Comparison of ENCODE assay signal across 9 cellular contexts in genomic region chr3:45223889-45224730, GRCh38. TPM values are rescaled to one million over a fixed set of nuclear protein-coding genes. Genes with fewer than 3 reads are reported as not detected.
DNase-seq lines count a peak whose midpoint lies in the region; ATAC-seq and TF ChIP-seq lines count a peak whose summit lies in the region.
"Had no signal": no experiment of that assay in that cellular context is flagged by ENCODE, and none has a peak within 500 bp of the region (broad histone marks: within the 10 kb centered on the region; RNA-seq: fewer than 3 reads in every experiment).

No MANE protein-coding gene starts in this region.

- no peak for TF ChIP-seq RAD21 in neural cell (conservative IDR thresholded peaks at IDR 0.05)

- DNase-seq in Caco-2, result no peak
- DNase-seq in Panc1 (ENCODE audit: low read depth, low spot score), result no peak
- DNase-seq in choroid plexus epithelial cell (ENCODE audit: low read depth), result peak; percentile 44
- DNase-seq in NCI-H526 (lab: John Stamatoyannopoulos, UW), result no peak
- DNase-seq in NAMALWA (ENCODE audit: low spot score), result no peak
- DNase-seq in MM.1S, result no peak
- DNase-seq in posterior cingulate gyrus, result no peak

- in situ Hi-C loops in Panc1 (cut with HindIII; ENCODE audit: low pct_unique_long_range_greater_than_20kb, low sequenced_read_pairs), result no loop called here

- H3K4me1 Mint-ChIP-seq in Caco-2 (ENCODE audit: low read depth, unreplicated experiment), result no peaks in the 10 kb centered on the region

- H2AFZ ChIP-seq in neural cell (ENCODE audit: low read depth, low read length) (no peak overlapping the region), MM.1S (ENCODE audit: low read length) (no peak overlapping the region)

- H3K4me1 ChIP-seq in Caco-2, result peaks cover 5% of the 10 kb centered on the region; the same call in 1 of the 2 replicates
- H3K4me1 ChIP-seq in Panc1 (ENCODE audit: control insufficient read depth, insufficient read depth, low read length), result peaks cover 6% of the 10 kb centered on the region
- H3K4me1 ChIP-seq in MM.1S (ENCODE audit: low read length), result no peaks in the 10 kb centered on the region

- TF ChIP-seq EP300 in neural cell (conservative IDR thresholded peaks at IDR 0.05; ENCODE audit: poor library complexity, severe bottlenecking), result no peak

- H3K9me2 ChIP-seq in neural cell (ENCODE audit: insufficient read depth, low read length), result no peaks in the 10 kb centered on the region
- no peaks in the 10 kb centered on the region for H3K9me2 ChIP-seq in MM.1S (replicated peaks; ENCODE audit: insufficient read depth, low read length)

- H3K27me3 Mint-ChIP-seq in Caco-2 (ENCODE audit: insufficient read depth, unreplicated experiment), result peaks cover 8% of the 10 kb centered on the region

- no peaks in the 10 kb centered on the region for H3F3A ChIP-seq in neural cell (ENCODE audit: insufficient read depth, low read length, poor library complexity, severe bottlenecking)
- H3F3A ChIP-seq in MM.1S (ENCODE audit: insufficient read depth, low read length), result no peaks in the 10 kb centered on the region

- no peaks in the 10 kb centered on the region for H4K20me1 ChIP-seq in neural cell (ENCODE audit: insufficient read depth)
- no peaks in the 10 kb centered on the region for H4K20me1 ChIP-seq in MM.1S (ENCODE audit: insufficient read depth, low read length)

- H3K9me3 ChIP-seq in Caco-2 (no peaks in the 10 kb centered on the region), Panc1 (ENCODE audit: control insufficient read depth, insufficient read depth, low read depth, low read length) (no peaks in the 10 kb centered on the region), neural cell (ENCODE audit: low read length) (no peaks in the 10 kb centered on the region), MM.1S (replicated peaks; ENCODE audit: insufficient read depth, low read length) (no peaks in the 10 kb centered on the region)

- H3K27ac ChIP-seq in Panc1 (ENCODE audit: low read length), result peak overlapping the region; percentile 34; the same call in 1 of the 2 replicates
- H3K27ac ChIP-seq in neural cell (ENCODE audit: low read length), result no peak overlapping the region
- no peak overlapping the region for H3K27ac ChIP-seq in MM.1S (ENCODE audit: low read length)

- H3K27me3 ChIP-seq in Caco-2 (replicated peaks; ENCODE audit: control insufficient read depth, insufficient read depth, low read length), result peaks cover 4% of the 10 kb centered on the region; the same call in 1 of the 2 replicates
- H3K27me3 ChIP-seq in Panc1 (ENCODE audit: control insufficient read depth, insufficient read depth, low read length), result no peaks in the 10 kb centered on the region; the same call in 1 of the 2 replicates
- peaks cover 13% of the 10 kb centered on the region for H3K27me3 ChIP-seq in neural cell (ENCODE audit: insufficient read depth, low read depth, low read length)
- H3K27me3 ChIP-seq in MM.1S (replicated peaks; ENCODE audit: insufficient read depth, low read length), result peaks cover 31% of the 10 kb centered on the region

- BruUV-seq in Caco-2 (replicated peaks; lab: Mats Ljungman, UMichigan) (no TSS peak), Panc1 (replicated peaks; lab: Mats Ljungman, UMichigan) (no TSS peak)

- H3K79me2 ChIP-seq in neural cell (replicated peaks; ENCODE audit: insufficient read depth, low read length) (no peaks in the 10 kb centered on the region), MM.1S (ENCODE audit: low read length) (no peaks in the 10 kb centered on the region)

- no peak overlapping the region for H3K27ac Mint-ChIP-seq in Caco-2 (ENCODE audit: unreplicated experiment)

- H3K36me3 Mint-ChIP-seq in Caco-2 (ENCODE audit: insufficient read depth, unreplicated experiment), result no peaks in the 10 kb centered on the region

- no peak overlapping the region for H3K9ac ChIP-seq in neural cell (ENCODE audit: low read length)
- no peak overlapping the region for H3K9ac ChIP-seq in MM.1S (ENCODE audit: low read length)

- no peaks in the 10 kb centered on the region for H3K9me3 Mint-ChIP-seq in Caco-2 (ENCODE audit: unreplicated experiment)

- POLR2A ChIA-PET in Caco-2 (lab: Charles Lee) (no interaction called here), Panc1 (lab: Charles Lee) (no interaction called here)

- no peaks in the 10 kb centered on the region for H3K36me3 ChIP-seq in Caco-2 (ENCODE audit: control insufficient read depth, insufficient read depth, low read length)
- no peaks in the 10 kb centered on the region for H3K36me3 ChIP-seq in Panc1 (ENCODE audit: control insufficient read depth, insufficient read depth, low read length)
- H3K36me3 ChIP-seq in neural cell (ENCODE audit: insufficient read depth, low read length), result no peaks in the 10 kb centered on the region
- no peaks in the 10 kb centered on the region for H3K36me3 ChIP-seq in MM.1S (replicated peaks; ENCODE audit: insufficient read depth, low read length)

- CTCF ChIA-PET in Caco-2 (lab: Charles Lee), result interaction anchor here (1.5 kb wide), 1 partner anchor 98 kb away, joined by 4 read pairs; no protein-coding TSS in a partner anchor
- CTCF ChIA-PET in Panc1 (lab: Charles Lee), result interaction anchor here (0.6 to 1.2 kb wide), 3 partner anchors 132 to 284 kb away, joined by 3 to 4 read pairs (median 3); no protein-coding TSS in a partner anchor

- H3K4me3 ChIP-seq in Caco-2 (ENCODE audit: low read depth, low read length), result no peak overlapping the region
- peak overlapping the region; percentile 52 to 64 for H3K4me3 ChIP-seq in Panc1 (ENCODE audit: low read depth in 2 of 2, low read length in 2 of 2)
- peak overlapping the region; percentile 67 for H3K4me3 ChIP-seq in choroid plexus epithelial cell (ENCODE audit: low read depth, low read length)
- H3K4me3 ChIP-seq in neural cell (ENCODE audit: low read length), result peak overlapping the region; percentile 66
- no peak overlapping the region for H3K4me3 ChIP-seq in MM.1S (ENCODE audit: low read length)

- no peak for TF ChIP-seq CTCF in Caco-2 (IDR thresholded peaks at IDR 0.05; ENCODE audit: insufficient read depth in 1 of 2, low read depth in 1 of 2, low read length in 1 of 2, severe bottlenecking in 1 of 2, unreplicated experiment in 1 of 2)
- TF ChIP-seq CTCF in Panc1 (IDR thresholded peaks at IDR 0.05), result no peak
- no peak for TF ChIP-seq CTCF in choroid plexus epithelial cell (conservative IDR thresholded peaks at IDR 0.05; ENCODE audit: low read depth, low read length)
- TF ChIP-seq CTCF in neural cell (IDR thresholded peaks at IDR 0.05; ENCODE audit: poor library complexity, severe bottlenecking), result no peak
- no peak for TF ChIP-seq CTCF in MM.1S (IDR thresholded peaks at IDR 0.05; ENCODE audit: low read length)

- intact Hi-C loops in Caco-2 (cut with micrococcal nuclease; ENCODE audit: unreplicated experiment) (loop anchor here (2.0 to 10.0 kb wide), 2 partner anchors 285 to 441 kb away; no protein-coding TSS in a partner anchor), Panc1 (cut with micrococcal nuclease; ENCODE audit: unreplicated experiment) (no loop called here), posterior cingulate gyrus (cut with DNase I) (loop anchor here (2.0 kb wide), 1 partner anchor 275 kb away; no protein-coding TSS in a partner anchor)

- H3K4me2 ChIP-seq in neural cell (ENCODE audit: low read length) (peak overlapping the region; percentile 70), MM.1S (ENCODE audit: low read depth, low read length) (no peak overlapping the region)

- ATAC-seq in Panc1, result no peak

- H3K4me3 Mint-ChIP-seq in Caco-2 (ENCODE audit: unreplicated experiment), result peak overlapping the region; percentile 74

TF ChIP-seq in neural cell, 6 proteins besides CTCF, POLR2A, EP300 and RAD21:
- TF ChIP-seq, protein P1, sequence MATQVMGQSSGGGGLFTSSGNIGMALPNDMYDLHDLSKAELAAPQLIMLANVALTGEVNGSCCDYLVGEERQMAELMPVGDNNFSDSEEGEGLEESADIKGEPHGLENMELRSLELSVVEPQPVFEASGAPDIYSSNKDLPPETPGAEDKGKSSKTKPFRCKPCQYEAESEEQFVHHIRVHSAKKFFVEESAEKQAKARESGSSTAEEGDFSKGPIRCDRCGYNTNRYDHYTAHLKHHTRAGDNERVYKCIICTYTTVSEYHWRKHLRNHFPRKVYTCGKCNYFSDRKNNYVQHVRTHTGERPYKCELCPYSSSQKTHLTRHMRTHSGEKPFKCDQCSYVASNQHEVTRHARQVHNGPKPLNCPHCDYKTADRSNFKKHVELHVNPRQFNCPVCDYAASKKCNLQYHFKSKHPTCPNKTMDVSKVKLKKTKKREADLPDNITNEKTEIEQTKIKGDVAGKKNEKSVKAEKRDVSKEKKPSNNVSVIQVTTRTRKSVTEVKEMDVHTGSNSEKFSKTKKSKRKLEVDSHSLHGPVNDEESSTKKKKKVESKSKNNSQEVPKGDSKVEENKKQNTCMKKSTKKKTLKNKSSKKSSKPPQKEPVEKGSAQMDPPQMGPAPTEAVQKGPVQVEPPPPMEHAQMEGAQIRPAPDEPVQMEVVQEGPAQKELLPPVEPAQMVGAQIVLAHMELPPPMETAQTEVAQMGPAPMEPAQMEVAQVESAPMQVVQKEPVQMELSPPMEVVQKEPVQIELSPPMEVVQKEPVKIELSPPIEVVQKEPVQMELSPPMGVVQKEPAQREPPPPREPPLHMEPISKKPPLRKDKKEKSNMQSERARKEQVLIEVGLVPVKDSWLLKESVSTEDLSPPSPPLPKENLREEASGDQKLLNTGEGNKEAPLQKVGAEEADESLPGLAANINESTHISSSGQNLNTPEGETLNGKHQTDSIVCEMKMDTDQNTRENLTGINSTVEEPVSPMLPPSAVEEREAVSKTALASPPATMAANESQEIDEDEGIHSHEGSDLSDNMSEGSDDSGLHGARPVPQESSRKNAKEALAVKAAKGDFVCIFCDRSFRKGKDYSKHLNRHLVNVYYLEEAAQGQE (IDR thresholded peaks at IDR 0.05; ENCODE audit: borderline replicate concordance), result no peak
- TF ChIP-seq POLR2AphosphoS5 (IDR thresholded peaks at IDR 0.05) (no peak), EZH2 (IDR thresholded peaks at IDR 0.05; ENCODE audit: borderline replicate concordance, insufficient read depth, low read length, poor library complexity, severe bottlenecking) (no peak), SMC3 (conservative IDR thresholded peaks at IDR 0.05; ENCODE audit: poor library complexity) (no peak), TAF1 (IDR thresholded peaks at IDR 0.05; ENCODE audit: low read depth) (no peak), MXI1 (conservative IDR thresholded peaks at IDR 0.05; ENCODE audit: poor library complexity, severe bottlenecking) (no peak)

RNA-seq across cellular contexts. Expression of gene TMEM158, which starts 2.0 kb away (rescaled TPM):
- total RNA-seq in Caco-2 (2022), result 0.70 and 0.82 TPM in 2 replicates
- 7.3 TPM for total RNA-seq in Panc1 (2021; ENCODE audit: unreplicated experiment)
- 2.7 TPM for polyA plus RNA-seq in Panc1 (2012; ENCODE audit: insufficient read length)
- polyA plus RNA-seq in neural cell, result 7.9 and 11.1 TPM in 2 replicates
- 4.7 and 6.8 TPM in 2 replicates for polyA minus RNA-seq in neural cell
- total RNA-seq: activated CD8-positive, alpha-beta memory T cell treated with anti-CD3 and anti-CD28 coated beads for 36 hours had no signal

Comparison
In these comparisons a context has a peak if more than half of its experiments do, and no peak if none do; other contexts are left out.
1. H3K4me3 ChIP-seq: peak in Panc1 (2 of 2), choroid plexus epithelial cell (single experiment) and neural cell (single experiment); none in Caco-2 (single experiment) and MM.1S (single experiment).